Comparison of ENCODE assay signal across 8 cellular contexts in genomic region chr7:106283501-106283830, GRCh38. TPM values are rescaled to one million over a fixed set of nuclear protein-coding genes. Genes with fewer than 3 reads are reported as not detected.
DNase-seq lines count a peak whose midpoint lies in the region; ATAC-seq and TF ChIP-seq lines count a peak whose summit lies in the region.

No MANE protein-coding gene starts in this region.

- H3K4me3 ChIP-seq in PC-3 (ENCODE audit: low read length): peak overlapping the region; percentile 78
- peak overlapping the region; percentile 93 for H3K4me3 ChIP-seq in epithelial cell of esophagus (ENCODE audit: low read length)

- H3K9me3 Mint-ChIP-seq in Calu3 (ENCODE audit: low read depth, unreplicated experiment) (no peaks in the 10 kb centered on the region), osteocyte (ENCODE audit: unreplicated experiment) (no peaks in the 10 kb centered on the region)

- peak overlapping the region; percentile 98 for H3K27ac Mint-ChIP-seq in Calu3 (ENCODE audit: unreplicated experiment)
- H3K27ac Mint-ChIP-seq in osteocyte (ENCODE audit: unreplicated experiment): peak overlapping the region; percentile 91

- CTCF ChIA-PET in Calu3 (lab: Charles Lee): no interaction called here
- CTCF ChIA-PET in PC-3 (lab: Charles Lee): interaction anchor here (0.7 to 2.5 kb wide), 2 partner anchors 179 to 200 kb away, joined by 3 to 16 read pairs; no protein-coding TSS in a partner anchor

- H3K9me3 ChIP-seq in PC-3 (ENCODE audit: low read length): no peaks in the 10 kb centered on the region

- peaks cover 57% of the 10 kb centered on the region for H3K79me2 ChIP-seq in PC-3 (ENCODE audit: low read length)

- TF ChIP-seq CTCF in Calu3 (IDR thresholded peaks at IDR 0.05; ENCODE audit: unreplicated experiment): no peak
- TF ChIP-seq CTCF in PC-3 (conservative IDR thresholded peaks at IDR 0.05; ENCODE audit: low read depth, low read length): no peak
- TF ChIP-seq CTCF in epithelial cell of esophagus (IDR thresholded peaks at IDR 0.05; ENCODE audit: insufficient read depth, low read depth, low read length, missing control alignments): no peak
- no peak for TF ChIP-seq CTCF in osteocyte (IDR thresholded peaks at IDR 0.05)

- H3K27me3 ChIP-seq in PC-3 (ENCODE audit: low read length): no peaks in the 10 kb centered on the region

- POLR2A ChIA-PET in PC-3 (lab: Charles Lee; ENCODE audit: unreplicated experiment): no interaction called here

- H3K36me3 ChIP-seq in PC-3 (ENCODE audit: low read depth, low read length): no peaks in the 10 kb centered on the region

- peak overlapping the region; percentile 74 for H3K9ac ChIP-seq in PC-3 (ENCODE audit: low read length)

- H3K36me3 Mint-ChIP-seq in Calu3 (ENCODE audit: insufficient read depth, unreplicated experiment) (peaks cover 76% of the 10 kb centered on the region), osteocyte (ENCODE audit: unreplicated experiment) (no peaks in the 10 kb centered on the region)

- no peak overlapping the region for H2AFZ ChIP-seq in PC-3 (ENCODE audit: low read length)

- peaks cover 44% of the 10 kb centered on the region for H3K4me1 ChIP-seq in PC-3 (ENCODE audit: insufficient read depth, low read length)

- H3K4me3 Mint-ChIP-seq in Calu3 (ENCODE audit: low read depth, unreplicated experiment) (peak overlapping the region; percentile 92), osteocyte (ENCODE audit: unreplicated experiment) (peak overlapping the region; percentile 85)

- no peak overlapping the region for H3K27ac ChIP-seq in PC-3 (ENCODE audit: low read length)

- no peak for ATAC-seq in PC-3
- no peak for ATAC-seq in HG03139 (IDR thresholded peaks at IDR 0.05; ENCODE audit: unreplicated experiment)
- no peak for ATAC-seq in esophagus mucosa

- no peaks in the 10 kb centered on the region for H3K9me2 ChIP-seq in PC-3 (replicated peaks; ENCODE audit: low read length)

- H3K27me3 Mint-ChIP-seq in Calu3 (ENCODE audit: unreplicated experiment) (no peaks in the 10 kb centered on the region), osteocyte (ENCODE audit: unreplicated experiment) (no peaks in the 10 kb centered on the region)

- intact Hi-C loops in Calu3 (cut with micrococcal nuclease; ENCODE audit: unreplicated experiment) (loop anchor here (5.0 to 10.0 kb wide), 2 partner anchors 64 to 491 kb away; no protein-coding TSS in a partner anchor), PC-3 (cut with micrococcal nuclease) (no loop called here)

- DNase-seq in Calu3 (no peak), PC-3 (no peak), epithelial cell of esophagus (ENCODE audit: low read depth) (no peak), osteocyte (ENCODE audit: extremely low spot score, unreplicated experiment) (no peak), NCI-H1092 (lab: John Stamatoyannopoulos, UW) (no peak), A172 (ENCODE audit: low spot score) (no peak)

- no peaks in the 10 kb centered on the region for H3F3A ChIP-seq in PC-3 (ENCODE audit: low read length, unreplicated experiment)

- peak overlapping the region; percentile 84 for H3K4me2 ChIP-seq in PC-3 (ENCODE audit: low read length)

- BruUV-seq in Calu3 (replicated peaks; lab: Mats Ljungman, UMichigan) (no TSS peak), PC-3 (replicated peaks; lab: Mats Ljungman, UMichigan) (TSS peak; percentile 38)

- H3K4me1 Mint-ChIP-seq in Calu3 (ENCODE audit: low read depth, unreplicated experiment) (peaks cover 15% of the 10 kb centered on the region), osteocyte (ENCODE audit: unreplicated experiment) (peaks cover 37% of the 10 kb centered on the region)

- peaks cover 43% of the 10 kb centered on the region for H4K20me1 ChIP-seq in PC-3 (ENCODE audit: low read length)

RNA-seq across cellular contexts. Expression of gene NAMPT, which starts 1.3 kb away (rescaled TPM):
- total RNA-seq in Calu3 (2022): 343 and 364 TPM in 2 replicates
- total RNA-seq in PC-3 (2014; rRNA removed): 55.2 and 66.0 TPM in 2 replicates
- 64.4 and 71.6 TPM in 2 replicates for total RNA-seq in osteocyte
- 418 TPM for total RNA-seq in esophagus mucosa
- 54.9 and 68.3 TPM in 2 replicates for total RNA-seq in A172 (2014; rRNA removed; shearing (Covaris generic))
